ENCODE assay signal across 9 cellular contexts in the genomic region with DNA sequence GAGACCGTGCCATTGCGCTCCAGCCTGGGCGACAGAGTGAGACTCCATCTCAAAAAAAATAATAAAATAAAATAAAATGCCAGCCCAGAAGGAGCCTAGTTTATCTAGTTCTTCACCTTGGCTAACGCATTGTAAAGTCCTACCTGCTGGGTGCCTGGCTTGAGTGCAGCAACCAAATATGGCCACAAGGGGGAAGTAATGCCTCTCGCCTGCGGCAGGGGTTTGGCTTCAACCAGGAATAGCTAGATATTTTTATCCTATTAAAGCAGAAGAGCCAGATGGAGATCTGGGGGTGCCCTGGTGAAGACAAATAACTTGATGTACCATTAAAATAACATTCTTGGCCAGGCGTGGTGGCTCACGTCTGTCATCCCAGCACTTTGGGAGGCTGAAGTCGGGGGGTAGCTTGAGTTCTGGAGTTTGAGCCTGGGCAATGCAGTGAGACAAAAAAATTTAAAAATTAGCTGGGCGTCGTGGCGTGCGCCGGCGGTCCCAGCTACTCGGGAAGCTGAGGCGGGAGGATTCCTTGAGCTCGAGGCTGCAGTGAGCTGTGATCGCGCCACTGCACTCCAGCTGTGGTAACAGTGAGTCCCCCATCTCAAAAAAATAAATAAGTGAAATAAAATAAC. TPM values are rescaled to one million over a fixed set of nuclear protein-coding genes. Genes with fewer than 3 reads are reported as not detected.
DNase-seq lines count a peak whose midpoint lies in the region; ATAC-seq and TF ChIP-seq lines count a peak whose summit lies in the region.
"Had no signal": no experiment of that assay in that cellular context is flagged by ENCODE, and none has a peak within 500 bp of the region (broad histone marks: within the 10 kb centered on the region; RNA-seq: fewer than 3 reads in every experiment).

No MANE protein-coding gene starts in this region.

- peak overlapping the region in 1 of 4 donors; percentile 16 for H3K4me3 ChIP-seq in Peyer's patch

- H3K27me3 ChIP-seq in Peyer's patch = no peaks in the 10 kb centered on the region

- H3K4me1 ChIP-seq in Peyer's patch = no peaks in the 10 kb centered on the region

- no peaks in the 10 kb centered on the region for H3K9me3 Mint-ChIP-seq in activated T-cell treated with anti-CD3 and anti-CD28 coated beads, Interleukin-2, amount 50 U/mL, for 24 hours
- no peaks in the 10 kb centered on the region for H3K9me3 Mint-ChIP-seq in nephron

- H3K4me3 Mint-ChIP-seq in activated T-cell treated with anti-CD3 and anti-CD28 coated beads, Interleukin-2, amount 50 U/mL, for 24 hours = no peak overlapping the region
- peak overlapping the region in 1 of 3 experiments; percentile 16 for H3K4me3 Mint-ChIP-seq in nephron
- H3K4me3 Mint-ChIP-seq: activated naive CD8-positive, alpha-beta T cell had no signal

- H3K27ac ChIP-seq in Peyer's patch = no peak overlapping the region

- peaks cover 24% of the 10 kb centered on the region for H3K27me3 Mint-ChIP-seq in activated T-cell treated with anti-CD3 and anti-CD28 coated beads, Interleukin-2, amount 50 U/mL, for 24 hours
- H3K27me3 Mint-ChIP-seq in nephron (ENCODE audit: low read depth) = peaks cover 4% of the 10 kb centered on the region

- TF ChIP-seq CTCF in LNCAP (IDR thresholded peaks at IDR 0.05) (peak; percentile 96), Peyer's patch (IDR thresholded peaks at IDR 0.05) (peak; percentile 34 to 94 (median 82)), nephron (IDR thresholded peaks at IDR 0.05; ENCODE audit: unreplicated experiment in 3 of 3) (peak; percentile 89 to 94 (median 91))

- peaks cover 2% of the 10 kb centered on the region for H3K4me1 Mint-ChIP-seq in activated T-cell treated with anti-CD3 and anti-CD28 coated beads, Interleukin-2, amount 50 U/mL, for 24 hours (ENCODE audit: low read depth)
- H3K4me1 Mint-ChIP-seq in nephron = peaks cover 19% of the 10 kb centered on the region

- no peak for TF ChIP-seq POLR2A in Peyer's patch (IDR thresholded peaks at IDR 0.05)

- no peak overlapping the region for H3K27ac Mint-ChIP-seq in activated T-cell treated with anti-CD3 and anti-CD28 coated beads, Interleukin-2, amount 50 U/mL, for 24 hours
- no peak overlapping the region for H3K27ac Mint-ChIP-seq in nephron
- H3K27ac Mint-ChIP-seq: activated naive CD8-positive, alpha-beta T cell had no signal

- no peaks in the 10 kb centered on the region for H3K36me3 ChIP-seq in Peyer's patch

- no peaks in the 10 kb centered on the region for H3K36me3 Mint-ChIP-seq in activated T-cell treated with anti-CD3 and anti-CD28 coated beads, Interleukin-2, amount 50 U/mL, for 24 hours (ENCODE audit: low read depth)
- H3K36me3 Mint-ChIP-seq in nephron (ENCODE audit: low read depth) = no peaks in the 10 kb centered on the region
- H3K36me3 Mint-ChIP-seq: activated naive CD8-positive, alpha-beta T cell had no signal

- no peak for ATAC-seq in GM19395 (IDR thresholded peaks at IDR 0.05; ENCODE audit: unreplicated experiment)

- DNase-seq in DMS 273 (lab: John Stamatoyannopoulos, UW; ENCODE audit: unreplicated experiment) (peak; percentile 85), Peyer's patch (peak; percentile 46 to 90 (median 71)), fibroblast of gingiva (ENCODE audit: low read depth) (peak; percentile 40)
- DNase-seq in activated T-cell treated with anti-CD3 and anti-CD28 coated beads, Interleukin-2, amount 50 U/mL, for 24 hours = peak; percentile 73
- DNase-seq in stimulated activated naive CD4-positive, alpha-beta T cell (lab: John Stamatoyannopoulos, UW) = peak; percentile 22 to 75 (median 57)

- H3K9me3 ChIP-seq in Peyer's patch = no peaks in the 10 kb centered on the region

RNA-seq across cellular contexts. Expression of a gene that starts 20.6 kb away (rescaled TPM):
- 10 to 100 TPM; 10.3 to 29.7 (median 12.0) TPM for total RNA-seq in Peyer's patch

RNA-seq across cellular contexts. Expression of a gene that starts 27.9 kb away (rescaled TPM):
- total RNA-seq in Peyer's patch = 10 to 100 TPM; 22.2 to 35.7 (median 30.4) TPM
